8 cellular contexts compared by ENCODE assay signal in genomic region chr10:35058134-35058533, GRCh38. TPM values are rescaled to one million over a fixed set of nuclear protein-coding genes. Genes with fewer than 3 reads are reported as not detected.
DNase-seq lines count a peak whose midpoint lies in the region; ATAC-seq lines count a peak whose summit lies in the region.

No MANE protein-coding gene starts in this region.

- no peak overlapping the region for H3K4me3 Mint-ChIP-seq in activated CD8-positive, alpha-beta memory T cell treated with anti-CD3 and anti-CD28 coated beads, Interleukin-2, amount 10 ng/mL, durations not matched to agents 7 days and 5 days
- H3K4me3 Mint-ChIP-seq in activated CD4-positive, alpha-beta memory T cell treated with anti-CD3 and anti-CD28 coated beads for 36 hours = no peak overlapping the region

- peak overlapping the region; percentile 35 for H3K27ac Mint-ChIP-seq in activated CD8-positive, alpha-beta memory T cell treated with anti-CD3 and anti-CD28 coated beads, Interleukin-2, amount 10 ng/mL, durations not matched to agents 7 days and 5 days
- H3K27ac Mint-ChIP-seq in activated CD4-positive, alpha-beta memory T cell treated with anti-CD3 and anti-CD28 coated beads for 36 hours = no peak overlapping the region

- no peaks in the 10 kb centered on the region for H3K27me3 Mint-ChIP-seq in activated CD8-positive, alpha-beta memory T cell treated with anti-CD3 and anti-CD28 coated beads, Interleukin-2, amount 10 ng/mL, durations not matched to agents 7 days and 5 days
- no peaks in the 10 kb centered on the region for H3K27me3 Mint-ChIP-seq in activated CD4-positive, alpha-beta memory T cell treated with anti-CD3 and anti-CD28 coated beads for 36 hours

- POLR2A ChIA-PET in activated CD4-positive, alpha-beta memory T cell treated with anti-CD3 and anti-CD28 coated beads for 36 hours (lab: Charles Lee) = no interaction called here

- intact Hi-C loops in activated CD4-positive, alpha-beta memory T cell treated with anti-CD3 and anti-CD28 coated beads for 36 hours (cut with micrococcal nuclease) = no loop called here

- peaks cover 41% of the 10 kb centered on the region for H3K36me3 Mint-ChIP-seq in activated CD8-positive, alpha-beta memory T cell treated with anti-CD3 and anti-CD28 coated beads, Interleukin-2, amount 10 ng/mL, durations not matched to agents 7 days and 5 days
- peaks cover 30% of the 10 kb centered on the region for H3K36me3 Mint-ChIP-seq in activated CD4-positive, alpha-beta memory T cell treated with anti-CD3 and anti-CD28 coated beads for 36 hours

- peaks cover 16% of the 10 kb centered on the region for H3K4me1 Mint-ChIP-seq in activated CD8-positive, alpha-beta memory T cell treated with anti-CD3 and anti-CD28 coated beads, Interleukin-2, amount 10 ng/mL, durations not matched to agents 7 days and 5 days
- peaks cover 2% of the 10 kb centered on the region for H3K4me1 Mint-ChIP-seq in activated CD4-positive, alpha-beta memory T cell treated with anti-CD3 and anti-CD28 coated beads for 36 hours (ENCODE audit: low read depth)

- H3K9me3 Mint-ChIP-seq in activated CD8-positive, alpha-beta memory T cell treated with anti-CD3 and anti-CD28 coated beads, Interleukin-2, amount 10 ng/mL, durations not matched to agents 7 days and 5 days (ENCODE audit: low read depth) = no peaks in the 10 kb centered on the region
- H3K9me3 Mint-ChIP-seq in activated CD4-positive, alpha-beta memory T cell treated with anti-CD3 and anti-CD28 coated beads for 36 hours = no peaks in the 10 kb centered on the region

- CTCF ChIA-PET in activated CD8-positive, alpha-beta memory T cell treated with anti-CD3 and anti-CD28 coated beads, Interleukin-2, amount 10 ng/mL, durations not matched to agents 7 days and 5 days (lab: Charles Lee) = no interaction called here
- CTCF ChIA-PET in activated CD4-positive, alpha-beta memory T cell treated with anti-CD3 and anti-CD28 coated beads for 36 hours (lab: Charles Lee) = no interaction called here

- ATAC-seq in activated CD8-positive, alpha-beta memory T cell treated with anti-CD3 and anti-CD28 coated beads, Interleukin-2, amount 10 ng/mL, durations not matched to agents 7 days and 5 days = no peak
- peak; percentile 49 for ATAC-seq in HG03575 (IDR thresholded peaks at IDR 0.05; ENCODE audit: extremely low read depth, insufficient number of reproducible peaks, low FRiP score, unreplicated experiment)

- no peak for DNase-seq in activated CD8-positive, alpha-beta memory T cell treated with anti-CD3 and anti-CD28 coated beads, Interleukin-2, amount 10 ng/mL, durations not matched to agents 7 days and 5 days
- DNase-seq in activated CD8-positive, alpha-beta memory T cell treated with anti-CD3 and anti-CD28 coated beads for 24 hours = no peak
- DNase-seq in dermis blood vessel endothelial cell (peak; percentile 87), stromal cell of bone marrow (ENCODE audit: low read depth) (peak; percentile 66), NCI-H1105 (lab: John Stamatoyannopoulos, UW) (no peak)
- DNase-seq in activated CD4-positive, alpha-beta memory T cell treated with anti-CD3 and anti-CD28 coated beads for 36 hours = no peak
- DNase-seq in activated T-cell treated with anti-CD3 and anti-CD28 coated beads, Interleukin-2, amount 50 U/mL, for 48 hours = no peak

RNA-seq across cellular contexts. Expression of gene CUL2, which starts 32.0 kb away (rescaled TPM):
- total RNA-seq in activated CD8-positive, alpha-beta memory T cell treated with anti-CD3 and anti-CD28 coated beads, Interleukin-2, amount 10 ng/mL, durations not matched to agents 7 days and 5 days = 10 to 100 TPM; 37.4 to 44.5 TPM
- 26.9 and 57.9 TPM in 2 replicates for total RNA-seq in dermis blood vessel endothelial cell
- 10 to 100 TPM; 39.7 to 43.3 TPM for total RNA-seq in activated CD4-positive, alpha-beta memory T cell treated with anti-CD3 and anti-CD28 coated beads for 36 hours

Comparison
In these comparisons a context has a peak if more than half of its experiments do, and no peak if none do; other contexts are left out.
1. DNase-seq: peak in dermis blood vessel endothelial cell (single experiment) and stromal cell of bone marrow (single experiment); none in activated CD8-positive, alpha-beta memory T cell treated with anti-CD3 and anti-CD28 coated beads, Interleukin-2, amount 10 ng/mL, durations not matched to agents 7 days and 5 days (single experiment), activated CD8-positive, alpha-beta memory T cell treated with anti-CD3 and anti-CD28 coated beads for 24 hours (single experiment), NCI-H1105 (single experiment), activated CD4-positive, alpha-beta memory T cell treated with anti-CD3 and anti-CD28 coated beads for 36 hours (single experiment) and activated T-cell treated with anti-CD3 and anti-CD28 coated beads, Interleukin-2, amount 50 U/mL, for 48 hours (0 of 2).